ENCODE assay signal across 1 cellular context in the genomic region with DNA sequence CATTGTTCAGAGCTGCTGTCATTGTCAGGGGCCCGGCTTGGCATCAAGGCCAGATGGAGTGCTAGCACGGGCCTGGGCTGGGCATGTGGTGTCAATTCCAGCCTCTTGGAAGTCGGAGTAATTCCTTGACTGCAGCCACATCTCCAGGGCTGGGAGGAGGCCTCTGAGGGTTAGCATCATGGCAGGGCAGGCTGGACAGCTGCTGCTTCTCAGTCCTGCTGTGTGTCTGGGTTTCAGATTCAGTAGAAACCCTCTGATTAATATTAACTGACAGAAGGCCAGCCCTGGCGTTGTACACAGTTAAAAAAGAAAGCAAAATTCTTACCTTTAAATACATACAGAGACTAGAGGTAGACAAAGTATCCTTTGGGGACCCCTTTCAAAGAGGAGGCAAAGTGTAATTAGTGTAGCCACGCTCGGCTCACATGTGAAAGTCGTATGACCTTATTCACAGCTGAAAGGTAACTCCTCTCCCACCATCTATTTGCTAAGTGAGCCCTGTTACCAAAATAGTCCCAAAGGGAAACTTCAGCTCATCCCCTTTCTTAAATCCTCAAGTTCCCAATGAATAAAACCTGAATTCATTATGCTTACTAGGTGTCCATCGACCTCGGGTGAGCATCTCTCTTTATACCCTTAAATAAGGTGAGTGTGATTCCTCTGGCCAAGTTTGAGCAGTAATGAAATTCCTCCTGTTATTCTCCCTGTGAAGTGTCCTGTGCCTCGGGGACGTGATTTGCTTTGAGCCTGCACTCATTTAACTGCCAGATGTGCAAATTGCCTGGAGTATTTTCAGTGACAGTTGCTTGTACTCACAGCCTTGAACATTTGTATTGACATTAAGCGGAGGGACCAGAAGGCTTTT.
TF ChIP-seq lines count a peak whose summit lies in the region.

No MANE protein-coding gene starts in this region.

TF ChIP-seq in GM12878, 131 proteins besides CTCF, POLR2A, EP300 and RAD21 (continued from another document and continues in another):
- TF ChIP-seq, protein P1, sequence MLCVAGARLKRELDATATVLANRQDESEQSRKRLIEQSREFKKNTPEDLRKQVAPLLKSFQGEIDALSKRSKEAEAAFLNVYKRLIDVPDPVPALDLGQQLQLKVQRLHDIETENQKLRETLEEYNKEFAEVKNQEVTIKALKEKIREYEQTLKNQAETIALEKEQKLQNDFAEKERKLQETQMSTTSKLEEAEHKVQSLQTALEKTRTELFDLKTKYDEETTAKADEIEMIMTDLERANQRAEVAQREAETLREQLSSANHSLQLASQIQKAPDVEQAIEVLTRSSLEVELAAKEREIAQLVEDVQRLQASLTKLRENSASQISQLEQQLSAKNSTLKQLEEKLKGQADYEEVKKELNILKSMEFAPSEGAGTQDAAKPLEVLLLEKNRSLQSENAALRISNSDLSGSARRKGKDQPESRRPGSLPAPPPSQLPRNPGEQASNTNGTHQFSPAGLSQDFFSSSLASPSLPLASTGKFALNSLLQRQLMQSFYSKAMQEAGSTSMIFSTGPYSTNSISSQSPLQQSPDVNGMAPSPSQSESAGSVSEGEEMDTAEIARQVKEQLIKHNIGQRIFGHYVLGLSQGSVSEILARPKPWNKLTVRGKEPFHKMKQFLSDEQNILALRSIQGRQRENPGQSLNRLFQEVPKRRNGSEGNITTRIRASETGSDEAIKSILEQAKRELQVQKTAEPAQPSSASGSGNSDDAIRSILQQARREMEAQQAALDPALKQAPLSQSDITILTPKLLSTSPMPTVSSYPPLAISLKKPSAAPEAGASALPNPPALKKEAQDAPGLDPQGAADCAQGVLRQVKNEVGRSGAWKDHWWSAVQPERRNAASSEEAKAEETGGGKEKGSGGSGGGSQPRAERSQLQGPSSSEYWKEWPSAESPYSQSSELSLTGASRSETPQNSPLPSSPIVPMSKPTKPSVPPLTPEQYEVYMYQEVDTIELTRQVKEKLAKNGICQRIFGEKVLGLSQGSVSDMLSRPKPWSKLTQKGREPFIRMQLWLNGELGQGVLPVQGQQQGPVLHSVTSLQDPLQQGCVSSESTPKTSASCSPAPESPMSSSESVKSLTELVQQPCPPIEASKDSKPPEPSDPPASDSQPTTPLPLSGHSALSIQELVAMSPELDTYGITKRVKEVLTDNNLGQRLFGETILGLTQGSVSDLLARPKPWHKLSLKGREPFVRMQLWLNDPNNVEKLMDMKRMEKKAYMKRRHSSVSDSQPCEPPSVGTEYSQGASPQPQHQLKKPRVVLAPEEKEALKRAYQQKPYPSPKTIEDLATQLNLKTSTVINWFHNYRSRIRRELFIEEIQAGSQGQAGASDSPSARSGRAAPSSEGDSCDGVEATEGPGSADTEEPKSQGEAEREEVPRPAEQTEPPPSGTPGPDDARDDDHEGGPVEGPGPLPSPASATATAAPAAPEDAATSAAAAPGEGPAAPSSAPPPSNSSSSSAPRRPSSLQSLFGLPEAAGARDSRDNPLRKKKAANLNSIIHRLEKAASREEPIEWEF (IDR thresholded peaks at IDR 0.05; ENCODE audit: insufficient replicate concordance, low read depth, low read length) = peak; percentile 89
- no peak for TF ChIP-seq HDGF (IDR thresholded peaks at IDR 0.05)
- TF ChIP-seq LARP7 (IDR thresholded peaks at IDR 0.05) = no peak
- no peak for TF ChIP-seq SREBF1 (IDR thresholded peaks at IDR 0.05; ENCODE audit: low read length)
- peak; percentile 61; the same call in 1 of the 2 replicates for TF ChIP-seq TCF12 (IDR thresholded peaks at IDR 0.05; ENCODE audit: low read depth, low read length)
- TF ChIP-seq, protein P2, sequence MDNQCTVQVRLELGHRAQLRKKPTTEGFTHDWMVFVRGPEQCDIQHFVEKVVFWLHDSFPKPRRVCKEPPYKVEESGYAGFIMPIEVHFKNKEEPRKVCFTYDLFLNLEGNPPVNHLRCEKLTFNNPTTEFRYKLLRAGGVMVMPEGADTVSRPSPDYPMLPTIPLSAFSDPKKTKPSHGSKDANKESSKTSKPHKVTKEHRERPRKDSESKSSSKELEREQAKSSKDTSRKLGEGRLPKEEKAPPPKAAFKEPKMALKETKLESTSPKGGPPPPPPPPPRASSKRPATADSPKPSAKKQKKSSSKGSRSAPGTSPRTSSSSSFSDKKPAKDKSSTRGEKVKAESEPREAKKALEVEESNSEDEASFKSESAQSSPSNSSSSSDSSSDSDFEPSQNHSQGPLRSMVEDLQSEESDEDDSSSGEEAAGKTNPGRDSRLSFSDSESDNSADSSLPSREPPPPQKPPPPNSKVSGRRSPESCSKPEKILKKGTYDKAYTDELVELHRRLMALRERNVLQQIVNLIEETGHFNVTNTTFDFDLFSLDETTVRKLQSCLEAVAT (IDR thresholded peaks at IDR 0.05) = 0 out of 2 replicates have a peak, but pooled peaks have one; percentile 20
- TF ChIP-seq NFYA (IDR thresholded peaks at IDR 0.05; ENCODE audit: borderline replicate concordance, low read depth, low read length) = no peak
- TF ChIP-seq ZNF384 (IDR thresholded peaks at IDR 0.05; ENCODE audit: borderline replicate concordance, low read depth, low read length) = no peak
- no peak for TF ChIP-seq STAT3 (IDR thresholded peaks at IDR 0.05; ENCODE audit: low read depth, low read length)
- TF ChIP-seq TARDBP (IDR thresholded peaks at IDR 0.05; ENCODE audit: borderline replicate concordance) = no peak
- 0 out of 4 replicates have a peak, but pooled peaks of 1 of the 2 experiments have one; percentile 14 for TF ChIP-seq IKZF2 (IDR thresholded peaks at IDR 0.05)
- TF ChIP-seq, protein P3, sequence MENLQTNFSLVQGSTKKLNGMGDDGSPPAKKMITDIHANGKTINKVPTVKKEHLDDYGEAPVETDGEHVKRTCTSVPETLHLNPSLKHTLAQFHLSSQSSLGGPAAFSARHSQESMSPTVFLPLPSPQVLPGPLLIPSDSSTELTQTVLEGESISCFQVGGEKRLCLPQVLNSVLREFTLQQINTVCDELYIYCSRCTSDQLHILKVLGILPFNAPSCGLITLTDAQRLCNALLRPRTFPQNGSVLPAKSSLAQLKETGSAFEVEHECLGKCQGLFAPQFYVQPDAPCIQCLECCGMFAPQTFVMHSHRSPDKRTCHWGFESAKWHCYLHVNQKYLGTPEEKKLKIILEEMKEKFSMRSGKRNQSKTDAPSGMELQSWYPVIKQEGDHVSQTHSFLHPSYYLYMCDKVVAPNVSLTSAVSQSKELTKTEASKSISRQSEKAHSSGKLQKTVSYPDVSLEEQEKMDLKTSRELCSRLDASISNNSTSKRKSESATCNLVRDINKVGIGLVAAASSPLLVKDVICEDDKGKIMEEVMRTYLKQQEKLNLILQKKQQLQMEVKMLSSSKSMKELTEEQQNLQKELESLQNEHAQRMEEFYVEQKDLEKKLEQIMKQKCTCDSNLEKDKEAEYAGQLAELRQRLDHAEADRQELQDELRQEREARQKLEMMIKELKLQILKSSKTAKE (IDR thresholded peaks at IDR 0.05; ENCODE audit: low read depth, poor library complexity, severe bottlenecking) = no peak
- TF ChIP-seq, protein P4, sequence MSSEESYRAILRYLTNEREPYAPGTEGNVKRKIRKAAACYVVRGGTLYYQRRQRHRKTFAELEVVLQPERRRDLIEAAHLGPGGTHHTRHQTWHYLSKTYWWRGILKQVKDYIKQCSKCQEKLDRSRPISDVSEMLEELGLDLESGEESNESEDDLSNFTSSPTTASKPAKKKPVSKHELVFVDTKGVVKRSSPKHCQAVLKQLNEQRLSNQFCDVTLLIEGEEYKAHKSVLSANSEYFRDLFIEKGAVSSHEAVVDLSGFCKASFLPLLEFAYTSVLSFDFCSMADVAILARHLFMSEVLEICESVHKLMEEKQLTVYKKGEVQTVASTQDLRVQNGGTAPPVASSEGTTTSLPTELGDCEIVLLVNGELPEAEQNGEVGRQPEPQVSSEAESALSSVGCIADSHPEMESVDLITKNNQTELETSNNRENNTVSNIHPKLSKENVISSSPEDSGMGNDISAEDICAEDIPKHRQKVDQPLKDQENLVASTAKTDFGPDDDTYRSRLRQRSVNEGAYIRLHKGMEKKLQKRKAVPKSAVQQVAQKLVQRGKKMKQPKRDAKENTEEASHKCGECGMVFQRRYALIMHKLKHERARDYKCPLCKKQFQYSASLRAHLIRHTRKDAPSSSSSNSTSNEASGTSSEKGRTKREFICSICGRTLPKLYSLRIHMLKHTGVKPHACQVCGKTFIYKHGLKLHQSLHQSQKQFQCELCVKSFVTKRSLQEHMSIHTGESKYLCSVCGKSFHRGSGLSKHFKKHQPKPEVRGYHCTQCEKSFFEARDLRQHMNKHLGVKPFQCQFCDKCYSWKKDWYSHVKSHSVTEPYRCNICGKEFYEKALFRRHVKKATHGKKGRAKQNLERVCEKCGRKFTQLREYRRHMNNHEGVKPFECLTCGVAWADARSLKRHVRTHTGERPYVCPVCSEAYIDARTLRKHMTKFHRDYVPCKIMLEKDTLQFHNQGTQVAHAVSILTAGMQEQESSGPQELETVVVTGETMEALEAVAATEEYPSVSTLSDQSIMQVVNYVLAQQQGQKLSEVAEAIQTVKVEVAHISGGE (CRISPR knock-in tag; IDR thresholded peaks at IDR 0.05) = no peak
- TF ChIP-seq YY1 (IDR thresholded peaks at IDR 0.05; ENCODE audit: low read depth, low read length) = no peak
- TF ChIP-seq, protein P5, sequence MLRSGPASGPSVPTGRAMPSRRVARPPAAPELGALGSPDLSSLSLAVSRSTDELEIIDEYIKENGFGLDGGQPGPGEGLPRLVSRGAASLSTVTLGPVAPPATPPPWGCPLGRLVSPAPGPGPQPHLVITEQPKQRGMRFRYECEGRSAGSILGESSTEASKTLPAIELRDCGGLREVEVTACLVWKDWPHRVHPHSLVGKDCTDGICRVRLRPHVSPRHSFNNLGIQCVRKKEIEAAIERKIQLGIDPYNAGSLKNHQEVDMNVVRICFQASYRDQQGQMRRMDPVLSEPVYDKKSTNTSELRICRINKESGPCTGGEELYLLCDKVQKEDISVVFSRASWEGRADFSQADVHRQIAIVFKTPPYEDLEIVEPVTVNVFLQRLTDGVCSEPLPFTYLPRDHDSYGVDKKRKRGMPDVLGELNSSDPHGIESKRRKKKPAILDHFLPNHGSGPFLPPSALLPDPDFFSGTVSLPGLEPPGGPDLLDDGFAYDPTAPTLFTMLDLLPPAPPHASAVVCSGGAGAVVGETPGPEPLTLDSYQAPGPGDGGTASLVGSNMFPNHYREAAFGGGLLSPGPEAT (IDR thresholded peaks at IDR 0.05; ENCODE audit: low read depth) = 0 out of 2 replicates have a peak, but pooled peaks have one; percentile 50
- TF ChIP-seq, protein P6, sequence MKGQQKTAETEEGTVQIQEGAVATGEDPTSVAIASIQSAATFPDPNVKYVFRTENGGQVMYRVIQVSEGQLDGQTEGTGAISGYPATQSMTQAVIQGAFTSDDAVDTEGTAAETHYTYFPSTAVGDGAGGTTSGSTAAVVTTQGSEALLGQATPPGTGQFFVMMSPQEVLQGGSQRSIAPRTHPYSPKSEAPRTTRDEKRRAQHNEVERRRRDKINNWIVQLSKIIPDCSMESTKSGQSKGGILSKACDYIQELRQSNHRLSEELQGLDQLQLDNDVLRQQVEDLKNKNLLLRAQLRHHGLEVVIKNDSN (IDR thresholded peaks at IDR 0.05; ENCODE audit: borderline replicate concordance, extremely low read length, insufficient read depth, low read depth, low read length) = no peak
- TF ChIP-seq, protein P7, sequence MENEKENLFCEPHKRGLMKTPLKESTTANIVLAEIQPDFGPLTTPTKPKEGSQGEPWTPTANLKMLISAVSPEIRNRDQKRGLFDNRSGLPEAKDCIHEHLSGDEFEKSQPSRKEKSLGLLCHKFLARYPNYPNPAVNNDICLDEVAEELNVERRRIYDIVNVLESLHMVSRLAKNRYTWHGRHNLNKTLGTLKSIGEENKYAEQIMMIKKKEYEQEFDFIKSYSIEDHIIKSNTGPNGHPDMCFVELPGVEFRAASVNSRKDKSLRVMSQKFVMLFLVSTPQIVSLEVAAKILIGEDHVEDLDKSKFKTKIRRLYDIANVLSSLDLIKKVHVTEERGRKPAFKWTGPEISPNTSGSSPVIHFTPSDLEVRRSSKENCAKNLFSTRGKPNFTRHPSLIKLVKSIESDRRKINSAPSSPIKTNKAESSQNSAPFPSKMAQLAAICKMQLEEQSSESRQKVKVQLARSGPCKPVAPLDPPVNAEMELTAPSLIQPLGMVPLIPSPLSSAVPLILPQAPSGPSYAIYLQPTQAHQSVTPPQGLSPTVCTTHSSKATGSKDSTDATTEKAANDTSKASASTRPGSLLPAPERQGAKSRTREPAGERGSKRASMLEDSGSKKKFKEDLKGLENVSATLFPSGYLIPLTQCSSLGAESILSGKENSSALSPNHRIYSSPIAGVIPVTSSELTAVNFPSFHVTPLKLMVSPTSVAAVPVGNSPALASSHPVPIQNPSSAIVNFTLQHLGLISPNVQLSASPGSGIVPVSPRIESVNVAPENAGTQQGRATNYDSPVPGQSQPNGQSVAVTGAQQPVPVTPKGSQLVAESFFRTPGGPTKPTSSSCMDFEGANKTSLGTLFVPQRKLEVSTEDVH (IDR thresholded peaks at IDR 0.05; ENCODE audit: low read depth, partially characterized antibody) = no peak
- TF ChIP-seq BRCA1 (IDR thresholded peaks at IDR 0.05; ENCODE audit: low read depth, low read length) = no peak
- no peak for TF ChIP-seq BACH1 (IDR thresholded peaks at IDR 0.05; ENCODE audit: borderline replicate concordance)
- 0 out of 2 replicates have a peak, but pooled peaks have one; percentile 49 for TF ChIP-seq GATAD2B (conservative IDR thresholded peaks at IDR 0.05; ENCODE audit: low read depth)
- TF ChIP-seq, protein P8, sequence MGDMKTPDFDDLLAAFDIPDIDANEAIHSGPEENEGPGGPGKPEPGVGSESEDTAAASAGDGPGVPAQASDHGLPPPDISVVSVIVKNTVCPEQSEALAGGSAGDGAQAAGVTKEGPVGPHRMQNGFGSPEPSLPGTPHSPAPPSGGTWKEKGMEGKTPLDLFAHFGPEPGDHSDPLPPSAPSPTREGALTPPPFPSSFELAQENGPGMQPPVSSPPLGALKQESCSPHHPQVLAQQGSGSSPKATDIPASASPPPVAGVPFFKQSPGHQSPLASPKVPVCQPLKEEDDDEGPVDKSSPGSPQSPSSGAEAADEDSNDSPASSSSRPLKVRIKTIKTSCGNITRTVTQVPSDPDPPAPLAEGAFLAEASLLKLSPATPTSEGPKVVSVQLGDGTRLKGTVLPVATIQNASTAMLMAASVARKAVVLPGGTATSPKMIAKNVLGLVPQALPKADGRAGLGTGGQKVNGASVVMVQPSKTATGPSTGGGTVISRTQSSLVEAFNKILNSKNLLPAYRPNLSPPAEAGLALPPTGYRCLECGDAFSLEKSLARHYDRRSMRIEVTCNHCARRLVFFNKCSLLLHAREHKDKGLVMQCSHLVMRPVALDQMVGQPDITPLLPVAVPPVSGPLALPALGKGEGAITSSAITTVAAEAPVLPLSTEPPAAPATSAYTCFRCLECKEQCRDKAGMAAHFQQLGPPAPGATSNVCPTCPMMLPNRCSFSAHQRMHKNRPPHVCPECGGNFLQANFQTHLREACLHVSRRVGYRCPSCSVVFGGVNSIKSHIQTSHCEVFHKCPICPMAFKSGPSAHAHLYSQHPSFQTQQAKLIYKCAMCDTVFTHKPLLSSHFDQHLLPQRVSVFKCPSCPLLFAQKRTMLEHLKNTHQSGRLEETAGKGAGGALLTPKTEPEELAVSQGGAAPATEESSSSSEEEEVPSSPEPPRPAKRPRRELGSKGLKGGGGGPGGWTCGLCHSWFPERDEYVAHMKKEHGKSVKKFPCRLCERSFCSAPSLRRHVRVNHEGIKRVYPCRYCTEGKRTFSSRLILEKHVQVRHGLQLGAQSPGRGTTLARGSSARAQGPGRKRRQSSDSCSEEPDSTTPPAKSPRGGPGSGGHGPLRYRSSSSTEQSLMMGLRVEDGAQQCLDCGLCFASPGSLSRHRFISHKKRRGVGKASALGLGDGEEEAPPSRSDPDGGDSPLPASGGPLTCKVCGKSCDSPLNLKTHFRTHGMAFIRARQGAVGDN (IDR thresholded peaks at IDR 0.05) = peak; percentile 90
- 0 out of 2 replicates have a peak, but pooled peaks have one; percentile 33 for TF ChIP-seq RAD51 (IDR thresholded peaks at IDR 0.05)
- no peak for TF ChIP-seq EED (IDR thresholded peaks at IDR 0.05; ENCODE audit: low read depth)
- peak; percentile 47; the same call in 1 of the 2 replicates for TF ChIP-seq MTA2 (IDR thresholded peaks at IDR 0.05; ENCODE audit: low read depth)
- no peak for TF ChIP-seq IRF4 (IDR thresholded peaks at IDR 0.05; ENCODE audit: low read depth, low read length)
- TF ChIP-seq BMI1 (IDR thresholded peaks at IDR 0.05; ENCODE audit: borderline replicate concordance) = no peak
- no peak for TF ChIP-seq RBBP5 (conservative IDR thresholded peaks at IDR 0.05)
- no peak for TF ChIP-seq SREBF2 (IDR thresholded peaks at IDR 0.05; ENCODE audit: low read length)
- TF ChIP-seq MEF2A (IDR thresholded peaks at IDR 0.05; ENCODE audit: insufficient read depth, low read depth, low read length) = no peak
